In the genomic region with DNA sequence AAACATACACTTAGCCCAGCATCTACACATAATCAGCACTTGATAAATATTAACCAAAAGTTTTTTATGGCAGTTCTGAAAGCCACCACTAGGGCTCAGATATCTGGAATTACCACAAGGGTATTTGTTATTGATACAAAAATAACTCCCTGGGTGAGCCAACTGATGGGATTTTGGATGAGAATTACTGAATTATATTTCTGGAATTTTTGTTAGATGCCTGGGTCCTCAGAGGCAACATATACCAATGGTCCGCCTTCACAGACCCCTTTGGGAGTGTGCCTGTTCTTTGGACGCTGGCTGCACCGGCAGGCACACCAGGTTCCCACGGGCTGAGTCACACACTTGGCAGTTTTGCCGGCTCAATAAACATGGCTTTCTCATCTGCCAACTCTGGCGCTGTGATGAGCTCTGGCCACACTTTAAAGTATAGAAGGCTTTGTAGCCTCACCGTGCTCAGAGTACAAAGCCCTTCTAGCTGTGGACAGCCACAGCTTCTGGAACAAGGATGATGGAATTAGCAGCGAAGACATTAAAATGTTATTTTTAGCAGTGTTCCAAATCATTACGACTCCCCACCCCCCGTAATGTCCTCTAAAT, we compare ENCODE assay signal across 8 cellular contexts. TPM values are rescaled to one million over a fixed set of nuclear protein-coding genes. Genes with fewer than 3 reads are reported as not detected.
A peak's percentile ranks its signal among the peaks of the same experiment; 100 is the strongest.
DNase-seq lines count a peak whose midpoint lies in the region; ATAC-seq and TF ChIP-seq lines count a peak whose summit lies in the region.

No MANE protein-coding gene starts in this region.

- ATAC-seq in RWPE2 (ENCODE audit: low read depth), result peak; percentile 97
- peak; percentile 75 for ATAC-seq in omental fat pad (ENCODE audit: low FRiP score)
- ATAC-seq in GM21717 (IDR thresholded peaks at IDR 0.05; ENCODE audit: unreplicated experiment), result no peak

- no peaks in the 10 kb centered on the region for H3K36me3 ChIP-seq in A673 (ENCODE audit: insufficient read depth, low read length, poor library complexity, severe bottlenecking)
- H3K36me3 ChIP-seq in RWPE2 (ENCODE audit: low read depth), result no peaks in the 10 kb centered on the region

- TF ChIP-seq CTCF in A673 (conservative IDR thresholded peaks at IDR 0.05; ENCODE audit: low read depth, low read length), result peak; percentile 70
- peak; percentile 21 for TF ChIP-seq CTCF in HL-60 (IDR thresholded peaks at IDR 0.05; ENCODE audit: insufficient read depth, low read length)
- peak; percentile 81 for TF ChIP-seq CTCF in RWPE2 (IDR thresholded peaks at IDR 0.05; ENCODE audit: poor library complexity, severe bottlenecking)
- peak; percentile 74 for TF ChIP-seq CTCF in fibroblast of villous mesenchyme (IDR thresholded peaks at IDR 0.05; ENCODE audit: insufficient read depth, low read depth, low read length)
- peak in 2 of 3 donors; percentile 12 to 21 for TF ChIP-seq CTCF in omental fat pad (IDR thresholded peaks at IDR 0.05)

- CTCF ChIA-PET in A673 (lab: Charles Lee), result no interaction called here

- H3K9me3 ChIP-seq in A673 (ENCODE audit: low read depth, low read length, poor library complexity, severe bottlenecking) (no peaks in the 10 kb centered on the region), RWPE2 (ENCODE audit: severe bottlenecking) (no peaks in the 10 kb centered on the region)

- no TSS peak for BruUV-seq in A673 (replicated peaks; lab: Mats Ljungman, UMichigan)

- no peak overlapping the region for H3K4me3 Mint-ChIP-seq in activated CD4-positive, alpha-beta T cell treated with anti-CD3 and anti-CD28 coated beads, Interleukin-2, amount 10 ng/mL, durations not matched to agents 24 days and 14 days

- no peaks in the 10 kb centered on the region for H3K9me3 Mint-ChIP-seq in activated CD4-positive, alpha-beta T cell treated with anti-CD3 and anti-CD28 coated beads, Interleukin-2, amount 10 ng/mL, durations not matched to agents 24 days and 14 days

- no peaks in the 10 kb centered on the region for H3K27me3 ChIP-seq in A673 (replicated peaks; ENCODE audit: insufficient read depth, low read depth, low read length, poor library complexity)
- no peaks in the 10 kb centered on the region for H3K27me3 ChIP-seq in HL-60 (ENCODE audit: insufficient read depth, poor library complexity, severe bottlenecking)
- no peaks in the 10 kb centered on the region for H3K27me3 ChIP-seq in RWPE2 (ENCODE audit: insufficient read depth, poor library complexity, severe bottlenecking)

- POLR2A ChIA-PET in A673 (lab: Charles Lee; ENCODE audit: low non-redundant PET), result no interaction called here

- no peaks in the 10 kb centered on the region for H3K36me3 Mint-ChIP-seq in activated CD4-positive, alpha-beta T cell treated with anti-CD3 and anti-CD28 coated beads, Interleukin-2, amount 10 ng/mL, durations not matched to agents 24 days and 14 days (ENCODE audit: low read depth)

- peak; percentile 60 for DNase-seq in A673 (ENCODE audit: low spot score)
- DNase-seq in HL-60 (ENCODE audit: low read depth in 1 of 2, low spot score in 1 of 2), result no peak
- DNase-seq in RWPE2 (ENCODE audit: low spot score), result peak; percentile 85
- peak; percentile 92 for DNase-seq in fibroblast of villous mesenchyme (ENCODE audit: low read depth)
- no peak for DNase-seq in omental fat pad (ENCODE audit: low spot score)
- no peak for DNase-seq in activated CD4-positive, alpha-beta T cell treated with anti-CD3 and anti-CD28 coated beads, Interleukin-2, amount 10 ng/mL, durations not matched to agents 24 days and 14 days
- DNase-seq in activated CD4-positive, CD25-positive, alpha-beta regulatory T cell treated with anti-CD3 and anti-CD28 coated beads, Interleukin-2, amount 50 U/mL, for 72 hours, result no peak

- H3K27ac ChIP-seq in A673 (ENCODE audit: low read depth, low read length, poor library complexity, severe bottlenecking) (no peak overlapping the region), HL-60 (replicated peaks) (no peak overlapping the region), RWPE2 (ENCODE audit: poor library complexity, severe bottlenecking) (no peak overlapping the region)

- no peaks in the 10 kb centered on the region for H3K4me1 Mint-ChIP-seq in activated CD4-positive, alpha-beta T cell treated with anti-CD3 and anti-CD28 coated beads, Interleukin-2, amount 10 ng/mL, durations not matched to agents 24 days and 14 days

- intact Hi-C loops in A673 (cut with micrococcal nuclease; ENCODE audit: unreplicated experiment), result no loop called here
- intact Hi-C loops in activated CD4-positive, alpha-beta T cell treated with anti-CD3 and anti-CD28 coated beads, Interleukin-2, amount 10 ng/mL, durations not matched to agents 24 days and 14 days (cut with micrococcal nuclease), result no loop called here

- peaks cover 11% of the 10 kb centered on the region for H3K27me3 Mint-ChIP-seq in activated CD4-positive, alpha-beta T cell treated with anti-CD3 and anti-CD28 coated beads, Interleukin-2, amount 10 ng/mL, durations not matched to agents 24 days and 14 days

- H3K27ac Mint-ChIP-seq in activated CD4-positive, alpha-beta T cell treated with anti-CD3 and anti-CD28 coated beads, Interleukin-2, amount 10 ng/mL, durations not matched to agents 24 days and 14 days, result no peak overlapping the region

- H3K4me3 ChIP-seq in A673 (ENCODE audit: low read depth, low read length, poor library complexity, severe bottlenecking) (no peak overlapping the region), HL-60 (replicated peaks; ENCODE audit: insufficient read depth, low read length) (no peak overlapping the region), RWPE2 (ENCODE audit: severe bottlenecking) (no peak overlapping the region), fibroblast of villous mesenchyme (ENCODE audit: low read depth, low read length) (peak overlapping the region; percentile 26)

- no peaks in the 10 kb centered on the region for H3K4me1 ChIP-seq in A673 (ENCODE audit: insufficient read depth, low read length, poor library complexity, severe bottlenecking)
- H3K4me1 ChIP-seq in RWPE2 (ENCODE audit: insufficient read depth, poor library complexity, severe bottlenecking), result peaks cover 8% of the 10 kb centered on the region

RNA-seq across cellular contexts. Expression of gene EEPD1, which starts 24.5 kb away (rescaled TPM):
- 2.5 and 2.7 TPM in 2 replicates for total RNA-seq in A673 (2021)
- 5.2 and 9.3 TPM in 2 replicates for total RNA-seq in fibroblast of villous mesenchyme
- total RNA-seq in omental fat pad, result 10 to 100 TPM in 3 of 4 donors, 1 to 10 TPM in 1; 6.5 to 23.0 (median 20.1) TPM
- total RNA-seq in activated CD4-positive, alpha-beta T cell treated with anti-CD3 and anti-CD28 coated beads, Interleukin-2, amount 10 ng/mL, durations not matched to agents 24 days and 14 days, result 0.61 and 0.71 TPM in 2 replicates

Comparison
In these comparisons a context has a peak if more than half of its experiments do, and no peak if none do; other contexts are left out.
1. DNase-seq: peak in A673 (single experiment), RWPE2 (single experiment) and fibroblast of villous mesenchyme (single experiment); none in HL-60 (0 of 2), omental fat pad (single experiment), activated CD4-positive, alpha-beta T cell treated with anti-CD3 and anti-CD28 coated beads, Interleukin-2, amount 10 ng/mL, durations not matched to agents 24 days and 14 days (single experiment) and activated CD4-positive, CD25-positive, alpha-beta regulatory T cell treated with anti-CD3 and anti-CD28 coated beads, Interleukin-2, amount 50 U/mL, for 72 hours (single experiment).
2. CTCF ChIP-seq: peak in every context shown above with its lines; median percentile 81 in RWPE2; 74 in fibroblast of villous mesenchyme; 70 in A673; 21 in HL-60; 16 in omental fat pad.